17 cellular contexts compared by ENCODE assay signal in the genomic region with DNA sequence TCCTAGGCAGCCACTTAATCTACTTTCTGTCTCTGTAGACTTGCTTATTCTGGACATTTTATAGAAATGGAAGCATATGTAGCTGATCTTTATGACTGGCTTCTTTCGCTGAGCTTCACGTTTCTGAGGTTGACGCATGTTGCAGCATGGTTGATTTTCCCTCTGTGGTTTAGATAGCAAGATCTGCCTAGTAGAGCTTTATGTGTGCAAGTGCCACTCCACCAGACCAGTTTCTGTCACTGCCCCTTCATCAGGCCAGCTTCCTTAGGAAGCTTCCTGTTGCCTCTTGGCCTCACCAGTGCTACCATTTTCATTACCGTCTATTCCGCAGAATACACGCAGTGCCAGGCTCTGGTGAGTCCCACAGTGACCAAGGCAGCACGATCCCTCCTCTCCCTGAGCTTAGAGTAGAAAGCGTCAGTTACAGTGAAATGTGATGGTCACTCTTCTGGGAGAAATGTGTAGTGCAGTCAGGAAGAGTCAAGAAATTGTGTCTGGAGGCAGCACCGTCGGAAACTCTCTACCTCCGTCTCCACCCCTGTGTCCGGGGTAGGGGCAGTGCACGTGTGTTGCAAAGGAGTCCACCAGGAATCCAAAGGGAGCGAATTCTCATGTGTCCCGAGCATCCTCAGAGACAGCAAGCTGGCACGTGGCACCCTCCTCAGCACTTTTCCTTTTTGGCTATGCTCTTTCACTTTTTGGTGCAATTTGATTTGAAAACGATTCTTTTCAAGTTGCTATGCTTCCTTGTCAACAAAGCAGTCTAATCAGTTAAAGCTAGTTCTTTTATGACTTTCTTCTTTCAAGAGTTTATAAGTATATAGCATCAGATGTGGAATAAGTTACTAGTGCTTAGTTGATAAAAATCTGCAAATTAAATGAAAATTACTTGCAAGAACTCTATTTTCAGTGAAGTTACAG. TPM values are rescaled to one million over a fixed set of nuclear protein-coding genes. Genes with fewer than 3 reads are reported as not detected.
DNase-seq lines count a peak whose midpoint lies in the region; ATAC-seq and TF ChIP-seq lines count a peak whose summit lies in the region.
"Had no signal": no experiment of that assay in that cellular context is flagged by ENCODE, and none has a peak within 500 bp of the region (broad histone marks: within the 10 kb centered on the region; RNA-seq: fewer than 3 reads in every experiment).

No MANE protein-coding gene starts in this region.

- no peak overlapping the region for H3K27ac ChIP-seq in brain microvascular endothelial cell
- H3K27ac ChIP-seq: 22Rv1, colonic mucosa, left lung, neural progenitor cell, right lobe of liver had no signal

- in situ Hi-C loops in brain microvascular endothelial cell (cut with HindIII; ENCODE audit: low pct_ligation_motif_present, low sequenced_read_pairs) = no loop called here

- peaks cover 95% of the 10 kb centered on the region for H3K4me1 Mint-ChIP-seq in activated CD4-positive, alpha-beta T cell treated with anti-CD3 and anti-CD28 coated beads for 36 hours
- peaks cover 85% of the 10 kb centered on the region for H3K4me1 Mint-ChIP-seq in T-helper 17 cell

- DNase-seq in activated CD4-positive, alpha-beta T cell treated with anti-CD3 and anti-CD28 coated beads for 36 hours = peak; percentile 70
- no peak for DNase-seq in activated CD4-positive, alpha-beta T cell treated with anti-CD3 and anti-CD28 coated beads, Interleukin-2, amount 50 U/mL, for 4 hours
- DNase-seq in T-helper 17 cell = no peak
- DNase-seq in brain microvascular endothelial cell = no peak
- peak; percentile 42 for DNase-seq in posterior vena cava (ENCODE audit: low spot score)
- DNase-seq in putamen (ENCODE audit: low spot score) = no peak
- no peak for DNase-seq in HuH-7.5 (ENCODE audit: low spot score)
- DNase-seq in left lobe of liver (ENCODE audit: low spot score) = no peak
- DNase-seq: colonic mucosa, left lung, NCI-H1105 treated with DMSO at 0.1 percent for 48 hours, OCI-M1, right lobe of liver, substantia nigra had no signal

- TF ChIP-seq CTCF in brain microvascular endothelial cell (IDR thresholded peaks at IDR 0.05; ENCODE audit: low read depth, low read length, missing control alignments) = peak; percentile 28

- intact Hi-C loops in activated CD4-positive, alpha-beta T cell treated with anti-CD3 and anti-CD28 coated beads for 36 hours (cut with DNase I, micrococcal nuclease) = loop anchor here (1.0 to 10.0 kb wide), 4 partner anchors 30 to 778 kb away; a partner anchor contains a TSS
- intact Hi-C loops in posterior vena cava (cut with DNase I) = no loop called here

- no peak overlapping the region for H3K4me3 ChIP-seq in brain microvascular endothelial cell (ENCODE audit: low read depth, low read length)
- H3K4me3 ChIP-seq: colonic mucosa, left lung, neural progenitor cell, right lobe of liver had no signal

- CTCF ChIA-PET in activated CD4-positive, alpha-beta T cell treated with anti-CD3 and anti-CD28 coated beads for 36 hours (lab: Charles Lee) = interaction anchor here (0.6 to 4.6 kb wide), 34 partner anchors 9 to 176 kb away, joined by 3 to 40 read pairs (median 4); a partner anchor contains a TSS

- H3K36me3 Mint-ChIP-seq in activated CD4-positive, alpha-beta T cell treated with anti-CD3 and anti-CD28 coated beads for 36 hours (ENCODE audit: low read depth) = peaks cover 72% of the 10 kb centered on the region
- peaks cover 11% of the 10 kb centered on the region for H3K36me3 Mint-ChIP-seq in T-helper 17 cell (ENCODE audit: low read depth)

- H3K27ac Mint-ChIP-seq in activated CD4-positive, alpha-beta T cell treated with anti-CD3 and anti-CD28 coated beads for 36 hours = peak overlapping the region; percentile 93
- peak overlapping the region; percentile 100 for H3K27ac Mint-ChIP-seq in T-helper 17 cell
- H3K27ac Mint-ChIP-seq: neural progenitor cell had no signal

- no peaks in the 10 kb centered on the region for H3K9me3 ChIP-seq in T-helper 17 cell (ENCODE audit: control insufficient read depth, low read length, poor library complexity, severe bottlenecking)
- H3K9me3 ChIP-seq: colonic mucosa, left lung, right lobe of liver had no signal

- POLR2A ChIA-PET in activated CD4-positive, alpha-beta T cell treated with anti-CD3 and anti-CD28 coated beads for 36 hours (lab: Charles Lee) = interaction anchor here (0.6 to 3.1 kb wide), 22 partner anchors 11 to 798 kb away, joined by 3 to 23 read pairs (median 6); a partner anchor contains a TSS

- H3K4me3 Mint-ChIP-seq in activated CD4-positive, alpha-beta T cell treated with anti-CD3 and anti-CD28 coated beads for 36 hours = peak overlapping the region; percentile 61
- H3K4me3 Mint-ChIP-seq in T-helper 17 cell = peak overlapping the region; percentile 87
- H3K4me3 Mint-ChIP-seq: neural progenitor cell had no signal

- ATAC-seq in activated CD4-positive, alpha-beta T cell treated with anti-CD3 and anti-CD28 coated beads for 36 hours = peak; percentile 18
- peak; percentile 20 for ATAC-seq in T-helper 17 cell
- ATAC-seq in left lobe of liver = no peak
- ATAC-seq: esophagus mucosa, left lung had no signal

- no peaks in the 10 kb centered on the region for H3K36me3 ChIP-seq in brain microvascular endothelial cell (replicated peaks)
- H3K36me3 ChIP-seq: colonic mucosa, neural progenitor cell had no signal

- no peaks in the 10 kb centered on the region for H3K27me3 ChIP-seq in brain microvascular endothelial cell (replicated peaks)
- H3K27me3 ChIP-seq: colonic mucosa, left lung, neural progenitor cell, right lobe of liver had no signal

- H3K9me3 Mint-ChIP-seq in activated CD4-positive, alpha-beta T cell treated with anti-CD3 and anti-CD28 coated beads for 36 hours (ENCODE audit: low read depth) = no peaks in the 10 kb centered on the region
- H3K9me3 Mint-ChIP-seq: neural progenitor cell had no signal

- no peaks in the 10 kb centered on the region for H3K27me3 Mint-ChIP-seq in activated CD4-positive, alpha-beta T cell treated with anti-CD3 and anti-CD28 coated beads for 36 hours
- H3K27me3 Mint-ChIP-seq in T-helper 17 cell = no peaks in the 10 kb centered on the region

RNA-seq across cellular contexts. Expression of a gene that starts 45.4 kb away (rescaled TPM):
- 10 to 100 TPM; 50.3 to 51.9 TPM for total RNA-seq in activated CD4-positive, alpha-beta T cell treated with anti-CD3 and anti-CD28 coated beads for 36 hours
- total RNA-seq in T-helper 17 cell (100 to 1,000 TPM; 249 to 322 TPM), posterior vena cava (10 to 100 TPM; 12.1 to 14.7 TPM), left lobe of liver (0.70 TPM)

Comparison
In these comparisons a context has a peak if more than half of its experiments do, and no peak if none do; other contexts are left out.
1. DNase-seq: peak in activated CD4-positive, alpha-beta T cell treated with anti-CD3 and anti-CD28 coated beads for 36 hours (single experiment) and posterior vena cava (single experiment); none in activated CD4-positive, alpha-beta T cell treated with anti-CD3 and anti-CD28 coated beads, Interleukin-2, amount 50 U/mL, for 4 hours (0 of 2), T-helper 17 cell (0 of 3), brain microvascular endothelial cell (single experiment), putamen (single experiment), HuH-7.5 (single experiment) and left lobe of liver (single experiment).
2. RNA of a gene that starts 45.4 kb away (total RNA-seq): 249 to 322 TPM in T-helper 17 cell; 50.3 to 51.9 TPM in activated CD4-positive, alpha-beta T cell treated with anti-CD3 and anti-CD28 coated beads for 36 hours, 12.1 to 14.7 TPM in posterior vena cava and 0.70 TPM in left lobe of liver (single experiment); every median in the first group is over 4 times any median in the second.
3. intact Hi-C loops: an anchor here in activated CD4-positive, alpha-beta T cell treated with anti-CD3 and anti-CD28 coated beads for 36 hours (1.0 to 10.0 kb wide); none called in posterior vena cava.